8 cellular contexts compared by ENCODE assay signal in genomic region chr9:129177791-129178578, GRCh38. TPM values are rescaled to one million over a fixed set of nuclear protein-coding genes. Genes with fewer than 3 reads are reported as not detected.
DNase-seq lines count a peak whose midpoint lies in the region; ATAC-seq and TF ChIP-seq lines count a peak whose summit lies in the region.

Gene IER5L (minus strand): TSS chr9:129178261. CDS start chr9:129178052, 209 bp downstream.

- no peaks in the 10 kb centered on the region for H3K27me3 Mint-ChIP-seq in activated naive CD8-positive, alpha-beta T cell treated with anti-CD3 and anti-CD28 coated beads for 36 hours

- peak within 1 kb of the TSS; percentile 52 for H3K4me3 ChIP-seq in ovary
- peak within 1 kb of the TSS; percentile 73 for H3K4me3 ChIP-seq in thymus (ENCODE audit: low read length)

- no peak for TF ChIP-seq EP300 in ovary (IDR thresholded peaks at IDR 0.05)

- intact Hi-C loops in head of caudate nucleus (cut with DNase I) (loop anchor here (10.0 kb wide), 3 partner anchors 147 to 317 kb away; no protein-coding TSS in a partner anchor), ovary (cut with DNase I) (loop anchor here (2.0 to 10.0 kb wide), 10 partner anchors 35 to 427 kb away; no protein-coding TSS in a partner anchor)

- H3K4me1 ChIP-seq in ovary (ENCODE audit: insufficient read depth) (peaks cover 8% of the 10 kb centered on the region), thymus (ENCODE audit: control insufficient read depth, insufficient read depth, low read length) (peaks cover 24% of the 10 kb centered on the region)

- H3K36me3 ChIP-seq in ovary: no peaks in the 10 kb centered on the region
- no peaks in the 10 kb centered on the region for H3K36me3 ChIP-seq in thymus (ENCODE audit: control insufficient read depth, insufficient read depth)

- TF ChIP-seq CTCF in GM10266 (IDR thresholded peaks at IDR 0.05; ENCODE audit: control insufficient read depth, insufficient read depth, low read depth, missing control alignments): no peak
- TF ChIP-seq CTCF in ovary (IDR thresholded peaks at IDR 0.05): peak in 1 of 3 donors; percentile 25

- no peaks in the 10 kb centered on the region for H3K36me3 Mint-ChIP-seq in activated naive CD8-positive, alpha-beta T cell treated with anti-CD3 and anti-CD28 coated beads for 36 hours

- H3K9me3 ChIP-seq in ovary: no peaks in the 10 kb centered on the region
- H3K9me3 ChIP-seq in thymus (ENCODE audit: control insufficient read depth): no peaks in the 10 kb centered on the region

- DNase-seq in GM10266 (ENCODE audit: extremely low spot score): peak; percentile 100
- DNase-seq in NCI-H1092 (lab: John Stamatoyannopoulos, UW): peak; percentile 95
- peak; percentile 87 for DNase-seq in SKM-1 (lab: John Stamatoyannopoulos, UW; ENCODE audit: unreplicated experiment)
- DNase-seq in activated naive CD8-positive, alpha-beta T cell treated with anti-CD3 and anti-CD28 coated beads for 36 hours: peak; percentile 94
- DNase-seq in head of caudate nucleus: peak; percentile 93 to 99 (median 98)
- peak; percentile 96 to 98 (median 98) for DNase-seq in ovary

- 0 to 1% (median 0%) methylated on average over 54 to 91 of the region's 91 CpGs for WGBS in ovary, 3 donors
- WGBS in thymus: under 1% methylated on average over 91 of the region's 91 CpGs

- ATAC-seq in HG02610 (IDR thresholded peaks at IDR 0.05; ENCODE audit: unreplicated experiment): peak; percentile 93

- peaks cover 6% of the 10 kb centered on the region for H3K4me1 Mint-ChIP-seq in activated naive CD8-positive, alpha-beta T cell treated with anti-CD3 and anti-CD28 coated beads for 36 hours

- H3K27me3 ChIP-seq in ovary (no peaks in the 10 kb centered on the region), thymus (ENCODE audit: control insufficient read depth, insufficient read depth) (peaks cover 38% of the 10 kb centered on the region)

- H3K27ac ChIP-seq in ovary (peak within 1 kb of the TSS; percentile 97 to 99), thymus (ENCODE audit: low read depth) (peak within 1 kb of the TSS; percentile 85)

- peak within 1 kb of the TSS; percentile 45 for H3K27ac Mint-ChIP-seq in activated naive CD8-positive, alpha-beta T cell treated with anti-CD3 and anti-CD28 coated beads for 36 hours

- H3K4me3 Mint-ChIP-seq in activated naive CD8-positive, alpha-beta T cell treated with anti-CD3 and anti-CD28 coated beads for 36 hours: peak within 1 kb of the TSS; percentile 85

- no peaks in the 10 kb centered on the region for H3K9me3 Mint-ChIP-seq in activated naive CD8-positive, alpha-beta T cell treated with anti-CD3 and anti-CD28 coated beads for 36 hours

- TF ChIP-seq POLR2A in ovary (IDR thresholded peaks at IDR 0.05): peak; percentile 95

RNA-seq across cellular contexts. Expression of gene IER5L, which starts in this region (rescaled TPM):
- total RNA-seq in activated naive CD8-positive, alpha-beta T cell treated with anti-CD3 and anti-CD28 coated beads for 36 hours: 1 to 10 TPM; 1.1 to 1.2 TPM
- total RNA-seq in ovary: 10 to 100 TPM; 15.4 to 74.3 (median 45.0) TPM
- polyA plus RNA-seq in ovary (10 to 100 TPM in 1 of 2 donors, 1 to 10 TPM in 1; 2.5 to 14.9 TPM), thymus (13.7 TPM)

Comparison
In these comparisons a context has a peak if more than half of its experiments do, and no peak if none do; other contexts are left out.
1. Peak in every context shown above with its lines: DNase-seq, ATAC-seq, H3K4me3 ChIP-seq and H3K27ac ChIP-seq.
2. RNA of gene IER5L (total RNA-seq): 15.4 to 74.3 TPM in ovary; 1.1 to 1.2 TPM in activated naive CD8-positive, alpha-beta T cell treated with anti-CD3 and anti-CD28 coated beads for 36 hours; every median in the first group is over 4 times any median in the second.